12 cellular contexts compared by ENCODE assay signal in genomic region chr13:112783135-112783945, GRCh38.
DNase-seq lines count a peak whose midpoint lies in the region; ATAC-seq, FAIRE-seq and TF ChIP-seq lines count a peak whose summit lies in the region.
"Had no signal": no experiment of that assay in that cellular context is flagged by ENCODE, and none has a peak within 500 bp of the region (broad histone marks: within the 10 kb centered on the region; RNA-seq: fewer than 3 reads in every experiment).

No MANE protein-coding gene starts in this region.

- 86% methylated on average over 27 of the region's 27 CpGs for WGBS in liver
- WGBS in HepG2 (ENCODE audit: low lambda C conversion rate) = 93% methylated on average over 16 of the region's 27 CpGs

- POLR2A ChIA-PET in HepG2 (lab: Yijun Ruan, JAX) = no interaction called here

- H3K36me3 Mint-ChIP-seq in osteocyte (ENCODE audit: unreplicated experiment) = no peaks in the 10 kb centered on the region

- H3K27me3 ChIP-seq in liver (ENCODE audit: control insufficient read depth in 4 of 4, insufficient read depth in 4 of 4, low read length in 3 of 4) = no peaks in the 10 kb centered on the region
- H3K27me3 ChIP-seq in HepG2 (ENCODE audit: control insufficient read depth in 1 of 2, insufficient read depth in 2 of 2, low read length in 2 of 2) = no peaks in the 10 kb centered on the region
- H3K27me3 ChIP-seq in colonic mucosa = no peaks in the 10 kb centered on the region

- TF ChIP-seq EP300 in HepG2 (IDR thresholded peaks at IDR 0.05; ENCODE audit: low read depth in 2 of 2, low read length in 2 of 2) (no peak), HepG2 (CRISPR knock-in tag; IDR thresholded peaks at IDR 0.05; ENCODE audit: borderline replicate concordance) (no peak)

- H3K27ac ChIP-seq in liver (ENCODE audit: low read depth in 1 of 2, low read length in 2 of 2) (peak overlapping the region; percentile 1 to 21), HepG2 (ENCODE audit: extremely low read length, insufficient read depth, low read length) (no peak overlapping the region), colonic mucosa (no peak overlapping the region)

- intact Hi-C loops in HepG2 (cut with micrococcal nuclease; ENCODE audit: unreplicated experiment) = no loop called here
- intact Hi-C loops in Right ventricle myocardium superior (cut with DNase I) = no loop called here
- intact Hi-C loops in colonic mucosa (cut with DNase I) = no loop called here

- ATAC-seq in HepG2 (no peak), Right ventricle myocardium superior (ENCODE audit: poor library complexity) (peak; percentile 61), HG02642 (IDR thresholded peaks at IDR 0.05; ENCODE audit: poor library complexity, unreplicated experiment) (no peak)

- H3K36me3 ChIP-seq in liver (ENCODE audit: control insufficient read depth in 4 of 4, insufficient read depth in 3 of 4, low read depth in 1 of 4, low read length in 3 of 4) = peaks cover 0 to 6% (median 3%) of the 10 kb centered on the region in 4 donors
- H3K36me3 ChIP-seq in HepG2 (replicated peaks in 1 of 2; ENCODE audit: control insufficient read depth in 1 of 2, insufficient read depth in 2 of 2, low read length in 2 of 2) = peaks cover 10 to 26% of the 10 kb centered on the region in 2 experiments; a peak in 4 of 5 replicates
- no peaks in the 10 kb centered on the region for H3K36me3 ChIP-seq in colonic mucosa

- no peak overlapping the region for H3K4me2 ChIP-seq in HepG2 (ENCODE audit: low read depth, low read length)

- H3K9me3 Mint-ChIP-seq in osteocyte (ENCODE audit: unreplicated experiment) = no peaks in the 10 kb centered on the region
- H3K9me3 Mint-ChIP-seq: activated T-helper 1 cell treated with anti-CD3 and anti-CD28 coated beads, Interleukin-12 subunit alpha, Interleukin-12 subunit beta, Interleukin-2, Interleukin-4 antibody, amounts not matched to agents 30 ng/mL and 10 ng/mL and 1 ng/mL, durations not matched to agents 14 hours and 24 hours and 36 hours; immature natural killer cell had no signal

- no TSS peak for BruUV-seq in HepG2 (replicated peaks; lab: Mats Ljungman, UMichigan)

- H3K27ac Mint-ChIP-seq in osteocyte (ENCODE audit: unreplicated experiment) = no peak overlapping the region
- H3K27ac Mint-ChIP-seq: activated T-helper 1 cell treated with anti-CD3 and anti-CD28 coated beads, Interleukin-12 subunit alpha, Interleukin-12 subunit beta, Interleukin-2, Interleukin-4 antibody, amounts not matched to agents 30 ng/mL and 10 ng/mL and 1 ng/mL, durations not matched to agents 14 hours and 24 hours and 36 hours had no signal

- CTCF ChIA-PET in HepG2 (lab: Yijun Ruan, JAX; ENCODE audit: low intra/inter-chr PET ratio, low total read pairs) = no interaction called here

- peaks cover 39% of the 10 kb centered on the region for H3K79me2 ChIP-seq in HepG2 (ENCODE audit: insufficient read depth, low read length)

- TF ChIP-seq POLR2A in HepG2 (IDR thresholded peaks at IDR 0.05; ENCODE audit: insufficient read depth in 1 of 2, low read depth in 2 of 2, low read length in 2 of 2) = no peak

- no peak for FAIRE-seq in HepG2 (lab: Jason Lieb, UNC)

- peaks cover 9% of the 10 kb centered on the region for H3K4me1 Mint-ChIP-seq in osteocyte (ENCODE audit: unreplicated experiment)

- in situ Hi-C loops in HepG2 (cut with HindIII; ENCODE audit: extremely low pct_ligation_motif_present, low pct_unique_long_range_greater_than_20kb) = no loop called here

- H3K9ac ChIP-seq in liver (ENCODE audit: low read depth in 1 of 2, low read length in 2 of 2) = no peak overlapping the region
- no peak overlapping the region for H3K9ac ChIP-seq in HepG2 (ENCODE audit: insufficient read depth, low read depth, low read length)
- H3K9ac ChIP-seq in colonic mucosa (ENCODE audit: low read depth in 2 of 2, low read length in 2 of 2) = no peak overlapping the region

- TF ChIP-seq CTCF in liver (IDR thresholded peaks at IDR 0.05; ENCODE audit: low read depth, low read length, missing input control) (no peak), HepG2 (CRISPR knock-in tag; IDR thresholded peaks at IDR 0.05) (no peak), osteocyte (IDR thresholded peaks at IDR 0.05) (no peak), colonic mucosa (IDR thresholded peaks at IDR 0.05) (no peak)

- no peak overlapping the region for H2AFZ ChIP-seq in HepG2 (ENCODE audit: low read length)

- no peak for TF ChIP-seq RAD21 in liver (IDR thresholded peaks at IDR 0.05)
- no peak for TF ChIP-seq RAD21 in HepG2 (CRISPR knock-in tag; IDR thresholded peaks at IDR 0.05)

- peaks cover 41% of the 10 kb centered on the region for H4K20me1 ChIP-seq in HepG2 (ENCODE audit: insufficient read depth, low read length)

- peaks cover 0 to 2% (median 0%) of the 10 kb centered on the region in 4 donors for H3K4me1 ChIP-seq in liver (ENCODE audit: control insufficient read depth in 4 of 4, insufficient read depth in 4 of 4, low read length in 3 of 4)
- H3K4me1 ChIP-seq in HepG2 (ENCODE audit: insufficient read depth, low read length) = no peaks in the 10 kb centered on the region
- H3K4me1 ChIP-seq in colonic mucosa = no peaks in the 10 kb centered on the region

- DNase-seq in HepG2 (ENCODE audit: low spot score) (no peak), Right ventricle myocardium superior (no peak), osteocyte (ENCODE audit: extremely low spot score, unreplicated experiment) (peak; percentile 69), colonic mucosa (no peak), NCI-H187 treated with DMSO at 0.1 percent for 48 hours (lab: John Stamatoyannopoulos, UW) (no peak)
- DNase-seq in NK-92 treated with Interleukin-12 subunit alpha and Interleukin-12 subunit beta, amount 100 ng/mL, for 24 hours (lab: John Stamatoyannopoulos, UW) = no peak
- DNase-seq: AML-193, immature natural killer cell, NCI-H1417 treated with DMSO at 0.1 percent for 48 hours had no signal

- no peaks in the 10 kb centered on the region for H3K9me3 ChIP-seq in liver (ENCODE audit: control insufficient read depth in 4 of 4, low read length in 3 of 4)
- H3K9me3 ChIP-seq in HepG2 (ENCODE audit: low read length) = no peaks in the 10 kb centered on the region
- H3K9me3 ChIP-seq in colonic mucosa = no peaks in the 10 kb centered on the region

- H3K4me3 ChIP-seq in liver (ENCODE audit: low read depth in 1 of 3, low read length in 3 of 3) (no peak overlapping the region), HepG2 (replicated peaks in 1 of 3; ENCODE audit: insufficient read depth in 1 of 3, low read depth in 2 of 3, low read length in 3 of 3) (no peak overlapping the region), colonic mucosa (no peak overlapping the region)

- H3K27me3 Mint-ChIP-seq in osteocyte (ENCODE audit: unreplicated experiment) = no peaks in the 10 kb centered on the region

- H3K4me3 Mint-ChIP-seq in osteocyte (ENCODE audit: unreplicated experiment) = no peak overlapping the region
- H3K4me3 Mint-ChIP-seq: activated T-helper 1 cell treated with anti-CD3 and anti-CD28 coated beads, Interleukin-12 subunit alpha, Interleukin-12 subunit beta, Interleukin-2, Interleukin-4 antibody, amounts not matched to agents 30 ng/mL and 10 ng/mL and 1 ng/mL, durations not matched to agents 14 hours and 24 hours and 36 hours; immature natural killer cell had no signal

TF ChIP-seq in liver, 16 proteins besides CTCF, POLR2A, EP300 and RAD21 (continues in another document):
- TF ChIP-seq RXRA (IDR thresholded peaks at IDR 0.05) (no peak), GABPA (IDR thresholded peaks at IDR 0.05 in 1 of 2, conservative IDR thresholded peaks at IDR 0.05 in 1 of 2) (no peak), ZBTB33 (IDR thresholded peaks at IDR 0.05) (no peak), TAF1 (conservative IDR thresholded peaks at IDR 0.05) (no peak), JUND (IDR thresholded peaks at IDR 0.05) (no peak), FOXA1 (IDR thresholded peaks at IDR 0.05) (no peak)

TF ChIP-seq in HepG2, 621 proteins besides CTCF, POLR2A, EP300 and RAD21:
- TF ChIP-seq ZNF678 (CRISPR knock-in tag; IDR thresholded peaks at IDR 0.05) (no peak), ZNF660 (CRISPR knock-in tag; IDR thresholded peaks at IDR 0.05; ENCODE audit: borderline replicate concordance, low read depth) (no peak), TGIF2 (CRISPR knock-in tag; IDR thresholded peaks at IDR 0.05) (no peak), ZBTB7A (CRISPR knock-in tag; IDR thresholded peaks at IDR 0.05) (no peak), ZNF800 (CRISPR knock-in tag; IDR thresholded peaks at IDR 0.05) (no peak), REXO4 (CRISPR knock-in tag; IDR thresholded peaks at IDR 0.05; ENCODE audit: borderline replicate concordance) (no peak), ZNF549 (CRISPR knock-in tag; IDR thresholded peaks at IDR 0.05) (no peak), MAZ (IDR thresholded peaks at IDR 0.05; ENCODE audit: borderline replicate concordance, low read depth, low read length) (no peak), MAZ (CRISPR knock-in tag; IDR thresholded peaks at IDR 0.05; ENCODE audit: low read depth) (no peak), ZFAT (CRISPR knock-in tag; conservative IDR thresholded peaks at IDR 0.05) (no peak), ZNF329 (CRISPR knock-in tag; IDR thresholded peaks at IDR 0.05; ENCODE audit: low read depth) (no peak), HIVEP1 (CRISPR knock-in tag; IDR thresholded peaks at IDR 0.05) (no peak), ZNF839 (CRISPR knock-in tag; IDR thresholded peaks at IDR 0.05; ENCODE audit: borderline replicate concordance) (no peak), MAFK (conservative IDR thresholded peaks at IDR 0.05 in 1 of 2, IDR thresholded peaks at IDR 0.05 in 1 of 2; ENCODE audit: low read length in 2 of 2) (no peak), NR2C2 (CRISPR knock-in tag; IDR thresholded peaks at IDR 0.05; ENCODE audit: borderline replicate concordance) (no peak)

Comparison
In these comparisons a context has a peak if more than half of its experiments do, and no peak if none do; other contexts are left out.
1. H3K27ac ChIP-seq: peak in liver (2 of 2); none in HepG2 (single experiment) and colonic mucosa (single experiment).